15 cellular contexts compared by ENCODE assay signal in genomic region chr2:705971-706511, GRCh38. TPM values are rescaled to one million over a fixed set of nuclear protein-coding genes. Genes with fewer than 3 reads are reported as not detected.
A peak's percentile ranks its signal among the peaks of the same experiment; 100 is the strongest.
DNase-seq lines count a peak whose midpoint lies in the region; ATAC-seq and TF ChIP-seq lines count a peak whose summit lies in the region.
"Had no signal": no experiment of that assay in that cellular context is flagged by ENCODE, and none has a peak within 500 bp of the region (broad histone marks: within the 10 kb centered on the region; RNA-seq: fewer than 3 reads in every experiment).

No MANE protein-coding gene starts in this region.

- peak; percentile 96 for ATAC-seq in GM18909 (IDR thresholded peaks at IDR 0.05; ENCODE audit: poor library complexity, unreplicated experiment)
- ATAC-seq in HG02610 (IDR thresholded peaks at IDR 0.05; ENCODE audit: unreplicated experiment), result peak; percentile 96
- ATAC-seq in HG03521 (IDR thresholded peaks at IDR 0.05; ENCODE audit: unreplicated experiment), result peak; percentile 93
- ATAC-seq in mucosa of descending colon, result no peak
- ATAC-seq: left cardiac atrium, SK-N-SH treated with all-trans-retinoic acid at 6 μM for 48 hours had no signal

- no peak overlapping the region for H3K27ac ChIP-seq in ascending aorta
- H3K27ac ChIP-seq: esophagus squamous epithelium, upper lobe of left lung had no signal

- H3K4me3 ChIP-seq in GM06990 (replicated peaks; ENCODE audit: low read depth, low read length) (no peak overlapping the region), mucosa of descending colon (no peak overlapping the region), ascending aorta (no peak overlapping the region)
- H3K4me3 ChIP-seq: esophagus squamous epithelium, upper lobe of left lung had no signal

- no peaks in the 10 kb centered on the region for H3K27me3 ChIP-seq in GM06990 (replicated peaks; ENCODE audit: control insufficient read depth, insufficient read depth, low read length)
- H3K27me3 ChIP-seq in ascending aorta, result no peaks in the 10 kb centered on the region
- H3K27me3 ChIP-seq: esophagus squamous epithelium, upper lobe of left lung had no signal

- TF ChIP-seq CTCF in GM06990 (IDR thresholded peaks at IDR 0.05; ENCODE audit: insufficient read depth, low read length, poor library complexity, severe bottlenecking), result no peak
- TF ChIP-seq CTCF in mucosa of descending colon (IDR thresholded peaks at IDR 0.05), result no peak
- TF ChIP-seq CTCF in ascending aorta (IDR thresholded peaks at IDR 0.05), result no peak

- peak; percentile 37 for DNase-seq in GM06990 (ENCODE audit: extremely low read depth, insufficient read length)
- no peak for DNase-seq in DMS 273 (lab: John Stamatoyannopoulos, UW; ENCODE audit: unreplicated experiment)
- no peak for DNase-seq in mucosa of descending colon
- no peak for DNase-seq in central memory CD4-positive, alpha-beta T cell
- DNase-seq in ascending aorta (ENCODE audit: low spot score in 2 of 2), result no peak
- DNase-seq: activated naive CD8-positive, alpha-beta T cell treated with anti-CD3 and anti-CD28 coated beads, Interleukin-2, amount 10 ng/mL, durations not matched to agents 7 days and 5 days; CD4-positive, CD25-positive, alpha-beta regulatory T cell; esophagus squamous epithelium; left cardiac atrium; NCI-H1105 treated with DMSO at 0.1 percent for 48 hours had no signal

- H3K4me1 ChIP-seq in mucosa of descending colon (ENCODE audit: low read depth), result no peaks in the 10 kb centered on the region
- no peaks in the 10 kb centered on the region for H3K4me1 ChIP-seq in ascending aorta
- H3K4me1 ChIP-seq: upper lobe of left lung had no signal

- intact Hi-C loops in mucosa of descending colon (cut with DNase I, micrococcal nuclease) (no loop called here), ascending aorta (cut with DNase I) (no loop called here)

- H3K36me3 ChIP-seq in GM06990 (ENCODE audit: control insufficient read depth, insufficient read depth, low read length) (no peaks in the 10 kb centered on the region), mucosa of descending colon (ENCODE audit: low read depth) (no peaks in the 10 kb centered on the region), ascending aorta (no peaks in the 10 kb centered on the region)
- H3K36me3 ChIP-seq: esophagus squamous epithelium, upper lobe of left lung had no signal

- no peaks in the 10 kb centered on the region for H3K9me3 ChIP-seq in mucosa of descending colon
- H3K9me3 ChIP-seq in ascending aorta, result no peaks in the 10 kb centered on the region
- H3K9me3 ChIP-seq: esophagus squamous epithelium, upper lobe of left lung had no signal

RNA-seq across cellular contexts. Expression of gene TMEM18, which starts 28.8 kb away (rescaled TPM):
- total RNA-seq in mucosa of descending colon, result 10 to 100 TPM; 13.9 to 22.3 (median 19.0) TPM
- 6.4 TPM for total RNA-seq in ascending aorta
